10 cellular contexts compared by ENCODE assay signal in genomic region chr10:26969145-26969926, GRCh38.
DNase-seq lines count a peak whose midpoint lies in the region; ATAC-seq and TF ChIP-seq lines count a peak whose summit lies in the region.
"Had no signal": no experiment of that assay in that cellular context is flagged by ENCODE, and none has a peak within 500 bp of the region (broad histone marks: within the 10 kb centered on the region; RNA-seq: fewer than 3 reads in every experiment).

No MANE protein-coding gene starts in this region.

- DNase-seq in activated CD4-positive, CD25-positive, alpha-beta regulatory T cell treated with anti-CD3 and anti-CD28 coated beads, Interleukin-2, amount 50 U/mL, for 72 hours: no peak
- peak; percentile 20 for DNase-seq in fibroblast of gingiva (ENCODE audit: low read depth)
- no peak for DNase-seq in ecto neural progenitor cell (ENCODE audit: low spot score)
- DNase-seq in endothelial cell (ENCODE audit: low spot score): no peak
- no peak for DNase-seq in AML-193 (lab: John Stamatoyannopoulos, UW)

- no peaks in the 10 kb centered on the region for H3K9me3 Mint-ChIP-seq in endothelial cell (ENCODE audit: unreplicated experiment)
- H3K9me3 Mint-ChIP-seq: nephron had no signal

- no peak overlapping the region for H3K4me3 Mint-ChIP-seq in endothelial cell (ENCODE audit: unreplicated experiment)
- H3K4me3 Mint-ChIP-seq: nephron had no signal

- no peaks in the 10 kb centered on the region for H3K27me3 Mint-ChIP-seq in endothelial cell (ENCODE audit: unreplicated experiment)

- no peaks in the 10 kb centered on the region for H3K36me3 Mint-ChIP-seq in endothelial cell (ENCODE audit: low read depth, unreplicated experiment)

- no peak for TF ChIP-seq CTCF in endothelial cell (IDR thresholded peaks at IDR 0.05; ENCODE audit: unreplicated experiment)

- ATAC-seq in activated CD4-positive, CD25-positive, alpha-beta regulatory T cell treated with anti-CD3 and anti-CD28 coated beads, Interleukin-2, amount 50 U/mL, for 24 hours: peak; percentile 77 to 85
- ATAC-seq in GM21423 (IDR thresholded peaks at IDR 0.05; ENCODE audit: unreplicated experiment) (peak; percentile 77), HG03135 (IDR thresholded peaks at IDR 0.05; ENCODE audit: unreplicated experiment) (peak; percentile 84)
- ATAC-seq: Panc1 had no signal

- H3K4me1 Mint-ChIP-seq in endothelial cell (ENCODE audit: unreplicated experiment): no peaks in the 10 kb centered on the region
- H3K4me1 Mint-ChIP-seq: nephron had no signal

- no peak overlapping the region for H3K27ac Mint-ChIP-seq in endothelial cell (ENCODE audit: unreplicated experiment)
- H3K27ac Mint-ChIP-seq: nephron had no signal
